Comparison of ENCODE assay signal across 8 cellular contexts in the genomic region with DNA sequence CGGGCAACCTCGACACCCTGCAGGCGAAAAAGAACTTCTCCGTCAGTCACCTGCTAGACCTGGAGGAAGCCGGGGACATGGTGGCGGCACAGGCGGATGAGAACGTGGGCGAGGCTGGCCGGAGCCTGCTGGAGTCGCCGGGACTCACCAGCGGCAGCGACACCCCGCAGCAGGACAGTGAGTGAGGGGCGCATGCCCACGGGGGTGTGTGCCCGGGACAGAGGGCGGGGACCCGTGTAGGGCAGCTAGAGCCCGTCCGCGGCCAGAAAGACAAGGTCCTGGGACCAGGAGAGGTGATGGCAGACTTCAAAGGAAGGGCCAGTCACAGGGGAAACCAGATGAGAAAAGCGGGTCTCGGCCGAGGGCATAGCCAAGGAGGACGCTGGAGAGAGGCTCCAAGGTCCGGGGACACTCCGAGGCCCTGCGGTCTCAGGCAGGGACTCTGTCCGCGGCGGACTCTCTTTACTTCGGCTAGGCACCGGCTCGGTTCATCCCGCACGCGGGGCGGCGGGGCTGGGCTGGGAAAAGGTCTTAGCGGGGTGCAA. TPM values are rescaled to one million over a fixed set of nuclear protein-coding genes. Genes with fewer than 3 reads are reported as not detected.
DNase-seq lines count a peak whose midpoint lies in the region; ATAC-seq, FAIRE-seq and TF ChIP-seq lines count a peak whose summit lies in the region.

No MANE protein-coding gene starts in this region.

- H3K27me3 Mint-ChIP-seq in nephron (ENCODE audit: low read depth): peaks cover 100% of the 10 kb centered on the region

- TF ChIP-seq CTCF in AG10803 (conservative IDR thresholded peaks at IDR 0.05; ENCODE audit: low read length) (no peak; the same call in 1 of the 2 replicates), nephron (IDR thresholded peaks at IDR 0.05; ENCODE audit: unreplicated experiment in 3 of 3) (no peak)

- DNase-seq in AG10803 (ENCODE audit: low read depth): no peak
- DNase-seq in MG63: no peak
- DNase-seq in GM12891 (ENCODE audit: insufficient read length, low spot score): no peak
- no peak for DNase-seq in NOMO-1 treated with dmso at 0.1 percent for 144 hours (lab: John Stamatoyannopoulos, UW; ENCODE audit: unreplicated experiment)
- no peak for DNase-seq in COR-L47 (lab: John Stamatoyannopoulos, UW)

- ATAC-seq in esophagus mucosa (peak; percentile 28), HG02885 (IDR thresholded peaks at IDR 0.05; ENCODE audit: poor library complexity, unreplicated experiment) (no peak)

- H3K9me3 Mint-ChIP-seq in nephron: no peaks in the 10 kb centered on the region

- H3K27me3 ChIP-seq in MG63: no peaks in the 10 kb centered on the region

- H3K4me3 ChIP-seq in AG10803 (ENCODE audit: low read length) (peak overlapping the region; percentile 93), MG63 (peak overlapping the region; percentile 39)

- no peaks in the 10 kb centered on the region for H3K36me3 ChIP-seq in MG63

- H3K36me3 Mint-ChIP-seq in nephron (ENCODE audit: low read depth): peaks cover 35% of the 10 kb centered on the region

- no peaks in the 10 kb centered on the region for H3K9me3 ChIP-seq in MG63

- TF ChIP-seq POLR2A in GM12891 (IDR thresholded peaks at IDR 0.05; ENCODE audit: low read depth, low read length): no peak

- H3K4me3 Mint-ChIP-seq in nephron: peak overlapping the region; percentile 85 to 93 (median 93)

- FAIRE-seq in GM12891 (lab: Jason Lieb, UNC): no peak

- peaks cover 64% of the 10 kb centered on the region for H3K4me1 Mint-ChIP-seq in nephron

- peak overlapping the region; percentile 92 to 97 (median 94) for H3K27ac Mint-ChIP-seq in nephron

TF ChIP-seq in GM12891, 5 proteins besides CTCF, POLR2A, EP300 and RAD21:
- TF ChIP-seq POLR2AphosphoS5 (IDR thresholded peaks at IDR 0.05; ENCODE audit: low read depth, low read length) (no peak), POU2F2 (IDR thresholded peaks at IDR 0.05; ENCODE audit: low read depth, low read length) (no peak), PAX5 (IDR thresholded peaks at IDR 0.05; ENCODE audit: insufficient read depth, low read length, severe bottlenecking) (no peak), TAF1 (IDR thresholded peaks at IDR 0.05; ENCODE audit: low read depth, low read length) (no peak), SPI1 (IDR thresholded peaks at IDR 0.05; ENCODE audit: low read depth, low read length) (no peak)

RNA-seq across cellular contexts. Expression of a gene that starts 0.4 kb away (rescaled TPM):
- 0.27 and 1.2 TPM in 2 replicates for total RNA-seq in MG63 (2014; rRNA removed; shearing (Covaris generic); ENCODE audit: low replicate concordance)
- 2.9 TPM for total RNA-seq in esophagus mucosa
- polyA plus RNA-seq in GM12891 (2012; ENCODE audit: low read depth, missing spikeins): 0.06 TPM
